In genomic region chr12:2004113-2004929, GRCh38 we compare ENCODE assay signal across 8 cellular contexts. TPM values are rescaled to one million over a fixed set of nuclear protein-coding genes. Genes with fewer than 3 reads are reported as not detected.
DNase-seq lines count a peak whose midpoint lies in the region; ATAC-seq and TF ChIP-seq lines count a peak whose summit lies in the region.

DCP1B (minus strand) TSS chr12:2004457; CDS start chr12:2004431, 26 bp downstream.

- H3K4me2 ChIP-seq in GM23248 (ENCODE audit: unreplicated experiment) (peak within 1 kb of the TSS; percentile 80), fibroblast of lung (ENCODE audit: extremely low read depth, insufficient read depth, low read length) (peak within 1 kb of the TSS; percentile 69)

- H3K27ac ChIP-seq in GM23248 (peak within 1 kb of the TSS; percentile 89), RWPE1 (peak within 1 kb of the TSS; percentile 81), fibroblast of lung (ENCODE audit: insufficient read depth, low read length) (peak within 1 kb of the TSS; percentile 96)
- peak within 1 kb of the TSS; percentile 80 for H3K27ac ChIP-seq in naive thymus-derived CD4-positive, alpha-beta T cell (ENCODE audit: low read depth, low read length)

- peaks cover 13% of the 10 kb centered on the region for H3K4me1 Mint-ChIP-seq in activated T-helper 17 cell treated with anti-CD3 and anti-CD28 coated beads, Interleukin-2, amount 50 U/mL, for 72 hours
- peaks cover 15 to 44% (median 36%) of the 10 kb centered on the region in 7 donors for H3K4me1 Mint-ChIP-seq in naive thymus-derived CD4-positive, alpha-beta T cell
- H3K4me1 Mint-ChIP-seq in stimulated activated naive B cell treated with anti-CD40 and anti-IgM and Interleukin-4, amounts not matched to agents 10 μg/mL and 1 μg/mL and 100 μg/mL, for 72 hours, result peaks cover 12 to 15% of the 10 kb centered on the region in 2 donors

- H3K4me1 ChIP-seq in GM23248 (ENCODE audit: insufficient read depth) (peaks cover 27% of the 10 kb centered on the region), fibroblast of lung (ENCODE audit: control insufficient read depth, extremely low read depth, insufficient read depth, low read length) (peaks cover 5% of the 10 kb centered on the region)
- peaks cover 10 to 18% of the 10 kb centered on the region in 2 donors for H3K4me1 ChIP-seq in naive thymus-derived CD4-positive, alpha-beta T cell (ENCODE audit: control insufficient read depth in 2 of 2, insufficient read depth in 2 of 2, low read length in 2 of 2)

- no peaks in the 10 kb centered on the region for H3K36me3 ChIP-seq in GM23248 (ENCODE audit: low read depth)
- no peaks in the 10 kb centered on the region for H3K36me3 ChIP-seq in fibroblast of lung (ENCODE audit: control insufficient read depth, insufficient read depth, low read length)
- H3K36me3 ChIP-seq in naive thymus-derived CD4-positive, alpha-beta T cell (ENCODE audit: control insufficient read depth in 2 of 3, insufficient read depth in 3 of 3, low read length in 3 of 3), result peaks cover 0 to 4% (median 0%) of the 10 kb centered on the region in 3 experiments

- no peaks in the 10 kb centered on the region for H3F3A ChIP-seq in GM23248 (ENCODE audit: insufficient read depth)

- peaks cover 12% of the 10 kb centered on the region for H3K36me3 Mint-ChIP-seq in activated T-helper 17 cell treated with anti-CD3 and anti-CD28 coated beads, Interleukin-2, amount 50 U/mL, for 72 hours (ENCODE audit: low read depth)
- H3K36me3 Mint-ChIP-seq in naive thymus-derived CD4-positive, alpha-beta T cell, result peaks cover 0 to 14% (median 0%) of the 10 kb centered on the region in 5 donors
- peaks cover 3 to 4% of the 10 kb centered on the region in 2 donors for H3K36me3 Mint-ChIP-seq in stimulated activated naive B cell treated with anti-CD40 and anti-IgM and Interleukin-4, amounts not matched to agents 10 μg/mL and 1 μg/mL and 100 μg/mL, for 72 hours

- H3K4me3 Mint-ChIP-seq in activated T-helper 17 cell treated with anti-CD3 and anti-CD28 coated beads, Interleukin-2, amount 50 U/mL, for 72 hours, result peak within 1 kb of the TSS; percentile 98
- peak within 1 kb of the TSS; percentile 92 to 100 (median 97) for H3K4me3 Mint-ChIP-seq in naive thymus-derived CD4-positive, alpha-beta T cell
- peak within 1 kb of the TSS; percentile 98 to 100 for H3K4me3 Mint-ChIP-seq in stimulated activated naive B cell treated with anti-CD40 and anti-IgM and Interleukin-4, amounts not matched to agents 10 μg/mL and 1 μg/mL and 100 μg/mL, for 72 hours

- H3K9ac ChIP-seq in GM23248 (peak within 1 kb of the TSS; percentile 92), fibroblast of lung (ENCODE audit: insufficient read depth, low read length) (peak within 1 kb of the TSS; percentile 91)

- no peaks in the 10 kb centered on the region for H3K27me3 ChIP-seq in GM23248 (replicated peaks; ENCODE audit: insufficient read depth)
- H3K27me3 ChIP-seq in fibroblast of lung (ENCODE audit: control insufficient read depth, insufficient read depth, low read length), result no peaks in the 10 kb centered on the region
- no peaks in the 10 kb centered on the region for H3K27me3 ChIP-seq in naive thymus-derived CD4-positive, alpha-beta T cell (ENCODE audit: control insufficient read depth in 2 of 2, insufficient read depth in 2 of 2, low read length in 2 of 2)

- CTCF ChIA-PET in RWPE1 (lab: Yijun Ruan, JAX), result interaction anchor here (0.6 kb wide), 2 partner anchors 585 to 636 kb away, joined by 3 read pairs; no protein-coding TSS in a partner anchor
- CTCF ChIA-PET in naive thymus-derived CD4-positive, alpha-beta T cell (lab: Charles Lee), result no interaction called here

- H3K9me3 Mint-ChIP-seq in activated T-helper 17 cell treated with anti-CD3 and anti-CD28 coated beads, Interleukin-2, amount 50 U/mL, for 72 hours, result no peaks in the 10 kb centered on the region
- H3K9me3 Mint-ChIP-seq in naive thymus-derived CD4-positive, alpha-beta T cell, result no peaks in the 10 kb centered on the region
- no peaks in the 10 kb centered on the region for H3K9me3 Mint-ChIP-seq in stimulated activated naive B cell treated with anti-CD40 and anti-IgM and Interleukin-4, amounts not matched to agents 10 μg/mL and 1 μg/mL and 100 μg/mL, for 72 hours

- H4K20me1 ChIP-seq in GM23248 (ENCODE audit: insufficient read depth) (no peaks in the 10 kb centered on the region), fibroblast of lung (ENCODE audit: control insufficient read depth, extremely low read depth, insufficient read depth, low read length) (no peaks in the 10 kb centered on the region)

- no peaks in the 10 kb centered on the region for H3K9me2 ChIP-seq in GM23248 (ENCODE audit: insufficient read depth)

- H2AFZ ChIP-seq in GM23248, result peak within 1 kb of the TSS; percentile 97
- H2AFZ ChIP-seq in fibroblast of lung (ENCODE audit: low read length), result peak within 1 kb of the TSS; percentile 96

- H3K4me3 ChIP-seq in GM23248, result peak within 1 kb of the TSS; percentile 92
- peak within 1 kb of the TSS; percentile 88 to 97 (median 94) for H3K4me3 ChIP-seq in fibroblast of lung (replicated peaks in 1 of 4; ENCODE audit: control extremely low read depth in 1 of 4, insufficient read depth in 1 of 4, low read depth in 3 of 4, low read length in 4 of 4)
- peak within 1 kb of the TSS; percentile 80 for H3K4me3 ChIP-seq in naive thymus-derived CD4-positive, alpha-beta T cell (ENCODE audit: low read length)

- no peaks in the 10 kb centered on the region for H3K27me3 Mint-ChIP-seq in activated T-helper 17 cell treated with anti-CD3 and anti-CD28 coated beads, Interleukin-2, amount 50 U/mL, for 72 hours
- H3K27me3 Mint-ChIP-seq in naive thymus-derived CD4-positive, alpha-beta T cell, result peaks cover 0 to 6% (median 0%) of the 10 kb centered on the region in 5 donors
- H3K27me3 Mint-ChIP-seq in stimulated activated naive B cell treated with anti-CD40 and anti-IgM and Interleukin-4, amounts not matched to agents 10 μg/mL and 1 μg/mL and 100 μg/mL, for 72 hours, result no peaks in the 10 kb centered on the region

- WGBS in GM23248 (ENCODE audit: low coverage in 1 of 2, low lambda C conversion rate in 2 of 2, missing lambda C conversion rate in 2 of 2), 2 experiments, result 5% methylated on average over 41 to 47 of the region's 55 CpGs

- intact Hi-C loops in naive thymus-derived CD4-positive, alpha-beta T cell (cut with micrococcal nuclease), result loop anchor here (1.0 to 10.0 kb wide), 16 partner anchors 31 to 1604 kb away; partner anchors contain the start of genes CCDC77 (in 2 of the 2), ITFG2 (in 2 of the 2), ADIPOR2 (in 1 of the 2) and FBXL14 (in 1 of the 2)

- peak within 1 kb of the TSS; percentile 99 for H3K27ac Mint-ChIP-seq in activated T-helper 17 cell treated with anti-CD3 and anti-CD28 coated beads, Interleukin-2, amount 50 U/mL, for 72 hours
- H3K27ac Mint-ChIP-seq in naive thymus-derived CD4-positive, alpha-beta T cell, result peak within 1 kb of the TSS; percentile 93 to 99 (median 97)
- H3K27ac Mint-ChIP-seq in stimulated activated naive B cell treated with anti-CD40 and anti-IgM and Interleukin-4, amounts not matched to agents 10 μg/mL and 1 μg/mL and 100 μg/mL, for 72 hours, result peak within 1 kb of the TSS; percentile 98

- peaks cover 47% of the 10 kb centered on the region for H3K79me2 ChIP-seq in GM23248 (ENCODE audit: insufficient read depth)
- H3K79me2 ChIP-seq in fibroblast of lung (ENCODE audit: control insufficient read depth, insufficient read depth, low read length), result peaks cover 26% of the 10 kb centered on the region

- H3K9me3 ChIP-seq in GM23248 (ENCODE audit: low read depth) (no peaks in the 10 kb centered on the region), fibroblast of lung (ENCODE audit: control insufficient read depth, insufficient read depth, low read depth, low read length) (no peaks in the 10 kb centered on the region)
- no peaks in the 10 kb centered on the region for H3K9me3 ChIP-seq in naive thymus-derived CD4-positive, alpha-beta T cell (ENCODE audit: control insufficient read depth in 2 of 3, low read length in 3 of 3)

- in situ Hi-C loops in GM23248 (cut with MboI), result no loop called here

- POLR2A ChIA-PET in RWPE1 (lab: Yijun Ruan, JAX; ENCODE audit: low non-redundant PET), result no interaction called here
- POLR2A ChIA-PET in naive thymus-derived CD4-positive, alpha-beta T cell (lab: Charles Lee), result interaction anchor here (0.6 to 1.0 kb wide), 7 partner anchors 18 to 1012 kb away, joined by 3 to 5 read pairs (median 3); partner anchors contain the start of genes ADIPOR2 and FKBP4

- ATAC-seq in activated T-helper 17 cell treated with anti-CD3 and anti-CD28 coated beads, Interleukin-2, amount 50 U/mL, for 72 hours (replicated peaks), result peak; percentile 99
- peak; percentile 99 for ATAC-seq in naive thymus-derived CD4-positive, alpha-beta T cell
- ATAC-seq in stimulated activated naive B cell treated with anti-CD40 and anti-IgM and Interleukin-4, amounts not matched to agents 10 μg/mL and 1 μg/mL and 100 μg/mL, for 72 hours (replicated peaks), result peak; percentile 100

- peak; percentile 99 for DNase-seq in Daoy (ENCODE audit: low read depth)
- peak; percentile 98 for DNase-seq in GM23248
- DNase-seq in LHCN-M2 (ENCODE audit: low read depth), result peak; percentile 94
- peak; percentile 75 for DNase-seq in RWPE1 (ENCODE audit: low spot score)
- DNase-seq in fibroblast of lung (ENCODE audit: low read depth in 2 of 2), result peak; percentile 98 to 99
- DNase-seq in naive thymus-derived CD4-positive, alpha-beta T cell, result peak; percentile 76 to 93 (median 90)
- peak; percentile 93 for DNase-seq in stimulated activated naive B cell treated with anti-CD40 and anti-IgM and Interleukin-4, amounts not matched to agents 10 μg/mL and 1 μg/mL and 100 μg/mL, for 72 hours

- TF ChIP-seq CTCF in RWPE1 (conservative IDR thresholded peaks at IDR 0.05; ENCODE audit: low read depth) (no peak), fibroblast of lung (conservative IDR thresholded peaks at IDR 0.05 in 1 of 2, IDR thresholded peaks at IDR 0.05 in 1 of 2; ENCODE audit: low read depth in 1 of 2, low read length in 2 of 2) (no peak)

RNA-seq across cellular contexts. Expression of gene DCP1B, which starts in this region (rescaled TPM):
- 7.6 and 8.3 TPM in 2 replicates for total RNA-seq in Daoy (2014; rRNA removed; shearing (Covaris generic))
- 14.9 and 16.5 TPM in 2 replicates for total RNA-seq in GM23248 (2014; rRNA removed; shearing (Covaris generic))
- polyA plus RNA-seq in GM23248 (2016; fragmentation: Nextera tagmentation; extraction: Ambion mirVana) (14.3 and 18.1 TPM in 2 replicates), fibroblast of lung (19.4 and 24.0 TPM in 2 replicates)
- total RNA-seq in LHCN-M2 (2014; rRNA removed) (17.2 and 20.8 TPM in 2 replicates), fibroblast of lung (10.4 and 11.3 TPM in 2 replicates)
- polyA plus RNA-seq in LHCN-M2 (2012), result 9.0 TPM
- 10 to 100 TPM; 16.9 to 19.7 TPM for total RNA-seq in activated T-helper 17 cell treated with anti-CD3 and anti-CD28 coated beads, Interleukin-2, amount 50 U/mL, for 72 hours
- polyA plus RNA-seq in fibroblast of lung (2012), result 9.6 and 12.5 TPM in 2 replicates
- polyA minus RNA-seq in fibroblast of lung (ENCODE audit: low replicate concordance), result 12.9 and 22.3 TPM in 2 replicates
- 10 to 100 TPM in 3 of 5 experiments, 1 to 10 TPM in 2; 8.1 to 19.7 (median 15.5) TPM for total RNA-seq in naive thymus-derived CD4-positive, alpha-beta T cell
- 10 to 100 TPM; 21.0 to 30.5 TPM for polyA plus RNA-seq in naive thymus-derived CD4-positive, alpha-beta T cell

Comparison
In these comparisons a context has a peak if more than half of its experiments do, and no peak if none do; other contexts are left out.
1. Peak in every context shown above with its lines: DNase-seq, ATAC-seq, H3K4me3 ChIP-seq and H3K27ac ChIP-seq.